8 cellular contexts compared by ENCODE assay signal in the genomic region with DNA sequence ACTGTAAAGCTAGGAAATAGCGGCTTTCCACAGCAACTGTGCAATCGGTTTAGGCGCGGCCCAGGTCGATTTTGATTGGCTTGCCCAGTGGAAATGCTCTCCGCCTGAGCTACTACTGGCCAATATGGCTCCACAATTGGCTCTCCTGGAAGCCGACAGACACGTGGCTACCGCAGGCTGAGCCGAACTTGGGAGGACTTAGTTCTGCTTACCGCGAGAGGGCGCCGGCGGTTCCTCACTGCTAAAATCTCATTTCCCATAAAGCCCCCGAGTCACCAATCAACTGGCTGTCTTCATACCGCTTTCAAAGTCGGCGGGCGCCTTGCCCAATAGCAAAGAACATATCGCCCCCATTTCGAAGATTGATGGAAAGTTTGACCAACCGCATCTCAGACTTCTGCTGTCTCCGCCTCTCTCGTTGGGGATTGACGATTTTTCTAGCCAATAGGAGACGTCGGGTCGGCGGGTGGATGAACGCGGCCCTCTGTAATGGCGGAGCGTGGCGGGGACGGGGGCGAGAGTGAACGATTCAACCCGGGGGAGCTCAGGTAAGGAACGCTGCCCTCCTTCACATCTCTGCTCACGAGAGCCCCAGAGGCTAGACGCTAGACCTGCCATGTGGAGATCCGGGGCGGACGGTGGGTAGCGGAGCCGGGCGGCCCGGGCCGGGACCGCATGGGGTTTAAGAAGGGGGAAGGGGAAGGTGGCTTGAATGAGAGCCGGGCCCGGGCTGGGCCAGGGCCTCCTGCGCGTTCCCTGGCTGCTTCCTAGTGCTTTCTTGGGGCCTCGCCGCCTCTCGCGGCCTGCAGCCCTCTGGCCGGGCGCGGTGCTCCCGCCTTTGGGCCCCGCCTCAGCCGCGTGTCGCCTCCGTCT. TPM values are rescaled to one million over a fixed set of nuclear protein-coding genes. Genes with fewer than 3 reads are reported as not detected.
DNase-seq lines count a peak whose midpoint lies in the region; ATAC-seq and TF ChIP-seq lines count a peak whose summit lies in the region.

A gene (plus strand): TSS at position 473 of the 873 bp plus-strand sequence. CDS start 17 bp downstream, at position 490.

- peaks cover 1% of the 10 kb centered on the region for H3K36me3 Mint-ChIP-seq in progenitor cell of endocrine pancreas (ENCODE audit: insufficient read depth)

- H3K27me3 Mint-ChIP-seq in progenitor cell of endocrine pancreas, result no peaks in the 10 kb centered on the region

- H3K4me1 Mint-ChIP-seq in progenitor cell of endocrine pancreas (ENCODE audit: low read depth), result peaks cover 28% of the 10 kb centered on the region

- peak within 1 kb of the TSS; percentile 83 for H3K27ac ChIP-seq in urinary bladder (ENCODE audit: low read depth)

- under 1% methylated on average over 68 of the region's 68 CpGs for WGBS in urinary bladder

- intact Hi-C loops in left cardiac atrium (cut with DNase I), result no loop called here

- peak; percentile 99 for DNase-seq in NCI-H1436 treated with DMSO at 0.1 percent for 48 hours (lab: John Stamatoyannopoulos, UW)
- peak; percentile 93 to 99 (median 95) for DNase-seq in T-helper 1 cell
- DNase-seq in amniotic epithelial cell (ENCODE audit: low read depth), result peak; percentile 100
- DNase-seq in left cardiac atrium, result peak; percentile 100
- peak; percentile 96 for DNase-seq in progenitor cell of endocrine pancreas (ENCODE audit: low spot score, unreplicated experiment)

- peaks cover 1% of the 10 kb centered on the region for H3K4me1 ChIP-seq in urinary bladder (ENCODE audit: insufficient read depth)

- no peaks in the 10 kb centered on the region for H3K9me3 Mint-ChIP-seq in progenitor cell of endocrine pancreas (ENCODE audit: low read depth)

- ATAC-seq in HG02840 (IDR thresholded peaks at IDR 0.05; ENCODE audit: low FRiP score, unreplicated experiment) (peak; percentile 97), left cardiac atrium (peak; percentile 97 to 98)

- TF ChIP-seq CTCF in GM12875 (IDR thresholded peaks at IDR 0.05; ENCODE audit: borderline replicate concordance, insufficient read depth, low read depth, low read length) (peak; percentile 80), progenitor cell of endocrine pancreas (IDR thresholded peaks at IDR 0.05; ENCODE audit: unreplicated experiment) (peak; percentile 83)

- peak within 1 kb of the TSS; percentile 100 for H3K27ac Mint-ChIP-seq in progenitor cell of endocrine pancreas

- H3K4me3 ChIP-seq in GM12875 (ENCODE audit: low read depth, low read length) (peak within 1 kb of the TSS; percentile 100), urinary bladder (ENCODE audit: low read depth, low read length) (peak within 1 kb of the TSS; percentile 93)

- H3K36me3 ChIP-seq in urinary bladder (ENCODE audit: insufficient read depth), result no peaks in the 10 kb centered on the region

- peak within 1 kb of the TSS; percentile 97 for H3K4me3 Mint-ChIP-seq in progenitor cell of endocrine pancreas (ENCODE audit: low read depth)

RNA-seq across cellular contexts. Expression of the gene that starts here (rescaled TPM):
- 10 to 100 TPM; 16.7 to 33.5 TPM for total RNA-seq in left cardiac atrium
- 113 and 121 TPM in 2 replicates for total RNA-seq in progenitor cell of endocrine pancreas
- total RNA-seq in urinary bladder, result 145 TPM
- polyA plus RNA-seq in urinary bladder, result 25.3 TPM

Comparison
In these comparisons a context has a peak if more than half of its experiments do, and no peak if none do; other contexts are left out.
1. Peak in every context shown above with its lines: DNase-seq, ATAC-seq, H3K4me3 ChIP-seq and H3K27ac ChIP-seq.